In genomic region chr2:209556354-209556961, GRCh38 we compare ENCODE assay signal across 9 cellular contexts.
DNase-seq lines count a peak whose midpoint lies in the region; ATAC-seq and TF ChIP-seq lines count a peak whose summit lies in the region.
"Had no signal": no experiment of that assay in that cellular context is flagged by ENCODE, and none has a peak within 500 bp of the region (broad histone marks: within the 10 kb centered on the region; RNA-seq: fewer than 3 reads in every experiment).

No MANE protein-coding gene starts in this region.

- TF ChIP-seq CTCF in BJ (IDR thresholded peaks at IDR 0.05; ENCODE audit: insufficient read depth, low read depth, low read length) = peak; percentile 67

- DNase-seq in BJ (ENCODE audit: low read depth) (no peak), iPS-NIHi7 (ENCODE audit: extremely low spot score) (peak; percentile 33), T-helper 1 cell (no peak), GM19240 (ENCODE audit: insufficient read length, low spot score) (no peak)
- no peak for DNase-seq in activated effector memory CD4-positive, alpha-beta T cell treated with Interleukin-2 at 50 U/mL for 16 hours

- no peaks in the 10 kb centered on the region for H3K27me3 ChIP-seq in BJ (ENCODE audit: control insufficient read depth, insufficient read depth, low read length)

- H3K36me3 ChIP-seq in BJ (ENCODE audit: control insufficient read depth, insufficient read depth, low read length) = no peaks in the 10 kb centered on the region

- CTCF ChIA-PET in BJ (lab: Yijun Ruan, JAX) = interaction anchor here (1.1 to 5.1 kb wide), 8 partner anchors 10 to 225 kb away, joined by 4 to 56 read pairs (median 8); partner anchors contain the start of gene MAP2

- no peak overlapping the region for H3K4me3 ChIP-seq in BJ (ENCODE audit: low read depth, low read length)
- H3K4me3 ChIP-seq: K562 had no signal

- peak; percentile 46 for ATAC-seq in GM19025 (IDR thresholded peaks at IDR 0.05; ENCODE audit: low read depth, unreplicated experiment)
- peak; percentile 52 for ATAC-seq in HG03571 (IDR thresholded peaks at IDR 0.05; ENCODE audit: unreplicated experiment)
- ATAC-seq in SK-N-SH treated with all-trans-retinoic acid at 6 μM for 48 hours = peak; percentile 97
- ATAC-seq: K562 had no signal

- POLR2A ChIA-PET in BJ (lab: Charles Lee) = no interaction called here

TF ChIP-seq in SK-N-SH treated with all-trans-retinoic acid at 6 μM for 48 hours, 23 proteins besides CTCF, POLR2A, EP300 and RAD21:
- TF ChIP-seq OSR1 (CRISPR knock-in tag; IDR thresholded peaks at IDR 0.05) = no peak
- no peak for TF ChIP-seq TSHZ2 (CRISPR knock-in tag; IDR thresholded peaks at IDR 0.05)
- no peak for TF ChIP-seq SNAI2 (CRISPR knock-in tag; IDR thresholded peaks at IDR 0.05)
- TF ChIP-seq TOX (CRISPR knock-in tag; IDR thresholded peaks at IDR 0.05; ENCODE audit: borderline replicate concordance) = no peak
- TF ChIP-seq CSRNP3 (CRISPR knock-in tag; IDR thresholded peaks at IDR 0.05) = no peak
- no peak for TF ChIP-seq ZFP30 (CRISPR knock-in tag; IDR thresholded peaks at IDR 0.05)
- TF ChIP-seq, protein P1, sequence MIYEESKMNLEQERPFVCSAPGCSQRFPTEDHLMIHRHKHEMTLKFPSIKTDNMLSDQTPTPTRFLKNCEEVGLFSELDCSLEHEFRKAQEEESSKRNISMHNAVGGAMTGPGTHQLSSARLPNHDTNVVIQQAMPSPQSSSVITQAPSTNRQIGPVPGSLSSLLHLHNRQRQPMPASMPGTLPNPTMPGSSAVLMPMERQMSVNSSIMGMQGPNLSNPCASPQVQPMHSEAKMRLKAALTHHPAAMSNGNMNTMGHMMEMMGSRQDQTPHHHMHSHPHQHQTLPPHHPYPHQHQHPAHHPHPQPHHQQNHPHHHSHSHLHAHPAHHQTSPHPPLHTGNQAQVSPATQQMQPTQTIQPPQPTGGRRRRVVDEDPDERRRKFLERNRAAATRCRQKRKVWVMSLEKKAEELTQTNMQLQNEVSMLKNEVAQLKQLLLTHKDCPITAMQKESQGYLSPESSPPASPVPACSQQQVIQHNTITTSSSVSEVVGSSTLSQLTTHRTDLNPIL (CRISPR knock-in tag; IDR thresholded peaks at IDR 0.05; ENCODE audit: low read depth) = no peak
- no peak for TF ChIP-seq GLIS3 (CRISPR knock-in tag; IDR thresholded peaks at IDR 0.05)
- TF ChIP-seq, protein P2, sequence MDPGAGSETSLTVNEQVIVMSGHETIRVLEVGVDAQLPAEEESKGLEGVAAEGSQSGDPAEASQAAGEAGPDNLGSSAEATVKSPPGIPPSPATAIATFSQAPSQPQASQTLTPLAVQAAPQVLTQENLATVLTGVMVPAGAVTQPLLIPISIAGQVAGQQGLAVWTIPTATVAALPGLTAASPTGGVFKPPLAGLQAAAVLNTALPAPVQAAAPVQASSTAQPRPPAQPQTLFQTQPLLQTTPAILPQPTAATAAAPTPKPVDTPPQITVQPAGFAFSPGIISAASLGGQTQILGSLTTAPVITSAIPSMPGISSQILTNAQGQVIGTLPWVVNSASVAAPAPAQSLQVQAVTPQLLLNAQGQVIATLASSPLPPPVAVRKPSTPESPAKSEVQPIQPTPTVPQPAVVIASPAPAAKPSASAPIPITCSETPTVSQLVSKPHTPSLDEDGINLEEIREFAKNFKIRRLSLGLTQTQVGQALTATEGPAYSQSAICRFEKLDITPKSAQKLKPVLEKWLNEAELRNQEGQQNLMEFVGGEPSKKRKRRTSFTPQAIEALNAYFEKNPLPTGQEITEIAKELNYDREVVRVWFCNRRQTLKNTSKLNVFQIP (CRISPR knock-in tag; IDR thresholded peaks at IDR 0.05; ENCODE audit: borderline replicate concordance, low read depth) = no peak
- no peak for TF ChIP-seq ESRRG (CRISPR knock-in tag; IDR thresholded peaks at IDR 0.05)
- no peak for TF ChIP-seq ZC3H10 (CRISPR knock-in tag; IDR thresholded peaks at IDR 0.05)

Comparison
In these comparisons a context has a peak if more than half of its experiments do, and no peak if none do; other contexts are left out.
1. ATAC-seq: peak in every context shown above with its lines; median percentile 97 in SK-N-SH treated with all-trans-retinoic acid at 6 μM for 48 hours; 52 in HG03571; 46 in GM19025.